ENCODE assay signal across 20 cellular contexts in the genomic region with DNA sequence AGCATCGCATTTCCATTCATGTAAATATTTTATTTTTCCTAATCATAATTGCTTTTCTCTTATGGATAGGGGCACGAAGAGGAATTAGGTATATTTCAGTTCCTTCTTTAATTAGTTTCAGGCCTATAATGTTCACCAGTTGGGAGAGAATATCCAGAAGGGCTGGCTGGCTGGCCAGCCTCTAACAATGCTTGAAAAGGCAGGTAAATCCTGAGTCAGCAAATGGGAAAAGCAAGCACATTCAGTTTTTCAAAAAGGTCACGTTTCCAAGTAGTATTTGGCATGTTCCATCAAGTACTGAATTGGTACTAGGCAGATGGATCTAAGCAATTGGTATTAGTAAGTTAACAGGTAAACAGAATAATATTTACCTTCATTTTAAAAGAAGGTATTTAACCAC.
"Had no signal": no experiment of that assay in that cellular context is flagged by ENCODE, and none has a peak within 500 bp of the region (broad histone marks: within the 10 kb centered on the region; RNA-seq: fewer than 3 reads in every experiment).

No MANE protein-coding gene starts in this region.

- ATAC-seq: activated T-cell treated with anti-CD3 and anti-CD28 coated beads, Interleukin-2, amount 50 U/mL, for 4 hours; foreskin keratinocyte; right cardiac atrium; upper lobe of right lung had no signal

- FAIRE-seq: endothelial cell of umbilical vein had no signal

- H3K27ac ChIP-seq: coronary artery, foreskin keratinocyte, prostate gland, stomach, testis, upper lobe of right lung had no signal

- H3K4me1 ChIP-seq: foreskin keratinocyte, prostate gland, testis, upper lobe of right lung had no signal

- H3K27me3 ChIP-seq: foreskin keratinocyte, stomach, testis, upper lobe of right lung had no signal

- H3K4me3 ChIP-seq: coronary artery, prostate gland, smooth muscle cell, stomach, testis, upper lobe of right lung had no signal

- DNase-seq: activated CD4-positive, alpha-beta memory T cell treated with anti-CD3 and anti-CD28 coated beads for 36 hours; activated CD4-positive, alpha-beta T cell treated with anti-CD3 and anti-CD28 coated beads for 1 hour; activated effector memory CD4-positive, alpha-beta T cell treated with Interleukin-2 at 50 U/mL for 16 hours; activated naive CD8-positive, alpha-beta T cell treated with anti-CD3 and anti-CD28 coated beads for 36 hours; activated T-cell treated with anti-CD3 and anti-CD28 coated beads, Interleukin-2, amount 50 U/mL, for 4 hours; foreskin keratinocyte; glutamatergic neuron; hypothalamus; kidney glomerular epithelial cell; mesendoderm; nephron progenitor cell; occipital lobe; right cardiac atrium; stomach; testis; upper lobe of right lung had no signal

- H3K9me3 ChIP-seq: prostate gland, stomach, testis, upper lobe of right lung had no signal

- H3K4me2 ChIP-seq: smooth muscle cell had no signal

- H3K36me3 ChIP-seq: prostate gland, upper lobe of right lung had no signal
